In the genomic region with DNA sequence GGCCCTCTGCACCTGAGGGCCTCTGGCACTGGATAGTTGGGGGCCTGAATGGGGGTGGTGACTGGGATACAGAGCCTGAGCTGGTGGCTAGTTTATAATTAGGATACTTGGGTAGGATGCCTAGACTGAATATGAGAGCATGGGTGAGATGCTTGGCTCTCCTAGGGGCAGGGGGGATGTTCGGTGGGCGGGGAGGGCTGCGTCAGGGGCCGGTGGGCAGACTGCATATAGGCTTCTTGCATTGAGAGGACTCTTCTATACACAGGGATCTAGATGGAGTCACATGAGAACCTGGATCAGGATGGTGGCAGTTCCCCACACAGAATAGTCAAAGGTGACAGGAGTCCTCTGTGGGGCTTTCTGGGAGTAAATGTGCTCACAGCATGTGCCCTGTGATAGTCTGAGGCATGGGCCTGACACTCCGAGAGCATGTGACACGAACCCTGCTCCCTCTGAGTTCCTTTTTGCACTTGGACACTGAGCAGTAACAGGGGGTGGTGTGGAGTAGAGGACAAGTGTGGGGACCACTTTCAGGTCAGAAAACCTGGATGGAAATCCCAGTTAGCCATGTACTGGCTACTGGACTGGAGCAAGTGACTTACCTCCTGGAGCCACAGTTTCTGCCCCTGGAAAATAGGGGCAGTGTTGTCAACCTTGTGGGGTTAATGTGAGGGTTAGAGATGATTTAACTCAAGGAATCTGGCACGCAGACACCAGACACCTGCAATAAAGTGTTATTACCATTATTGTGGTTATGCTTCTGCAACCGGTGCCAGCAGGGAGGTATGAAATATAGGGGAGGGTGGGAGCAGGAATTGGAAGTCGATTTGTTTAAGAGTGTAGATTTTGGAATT, we compare ENCODE assay signal across 1 cellular context.
TF ChIP-seq lines count a peak whose summit lies in the region.

No MANE protein-coding gene starts in this region.

TF ChIP-seq in HepG2, 621 proteins besides CTCF, POLR2A, EP300 and RAD21:
- no peak for TF ChIP-seq ZNF775 (CRISPR knock-in tag; IDR thresholded peaks at IDR 0.05; ENCODE audit: borderline replicate concordance)
- TF ChIP-seq, protein P1, sequence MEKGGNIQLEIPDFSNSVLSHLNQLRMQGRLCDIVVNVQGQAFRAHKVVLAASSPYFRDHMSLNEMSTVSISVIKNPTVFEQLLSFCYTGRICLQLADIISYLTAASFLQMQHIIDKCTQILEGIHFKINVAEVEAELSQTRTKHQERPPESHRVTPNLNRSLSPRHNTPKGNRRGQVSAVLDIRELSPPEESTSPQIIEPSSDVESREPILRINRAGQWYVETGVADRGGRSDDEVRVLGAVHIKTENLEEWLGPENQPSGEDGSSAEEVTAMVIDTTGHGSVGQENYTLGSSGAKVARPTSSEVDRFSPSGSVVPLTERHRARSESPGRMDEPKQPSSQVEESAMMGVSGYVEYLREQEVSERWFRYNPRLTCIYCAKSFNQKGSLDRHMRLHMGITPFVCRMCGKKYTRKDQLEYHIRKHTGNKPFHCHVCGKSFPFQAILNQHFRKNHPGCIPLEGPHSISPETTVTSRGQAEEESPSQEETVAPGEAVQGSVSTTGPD (CRISPR knock-in tag; IDR thresholded peaks at IDR 0.05): no peak
- no peak for TF ChIP-seq ZSCAN29 (CRISPR knock-in tag; conservative IDR thresholded peaks at IDR 0.05)
- TF ChIP-seq, protein P2, sequence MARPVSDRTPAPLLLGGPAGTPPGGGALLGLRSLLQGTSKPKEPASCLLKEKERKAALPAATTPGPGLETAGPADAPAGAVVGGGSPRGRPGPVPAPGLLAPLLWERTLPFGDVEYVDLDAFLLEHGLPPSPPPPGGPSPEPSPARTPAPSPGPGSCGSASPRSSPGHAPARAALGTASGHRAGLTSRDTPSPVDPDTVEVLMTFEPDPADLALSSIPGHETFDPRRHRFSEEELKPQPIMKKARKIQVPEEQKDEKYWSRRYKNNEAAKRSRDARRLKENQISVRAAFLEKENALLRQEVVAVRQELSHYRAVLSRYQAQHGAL (CRISPR knock-in tag; IDR thresholded peaks at IDR 0.05; ENCODE audit: not compliant biosample characterization): no peak
- TF ChIP-seq, protein P3, sequence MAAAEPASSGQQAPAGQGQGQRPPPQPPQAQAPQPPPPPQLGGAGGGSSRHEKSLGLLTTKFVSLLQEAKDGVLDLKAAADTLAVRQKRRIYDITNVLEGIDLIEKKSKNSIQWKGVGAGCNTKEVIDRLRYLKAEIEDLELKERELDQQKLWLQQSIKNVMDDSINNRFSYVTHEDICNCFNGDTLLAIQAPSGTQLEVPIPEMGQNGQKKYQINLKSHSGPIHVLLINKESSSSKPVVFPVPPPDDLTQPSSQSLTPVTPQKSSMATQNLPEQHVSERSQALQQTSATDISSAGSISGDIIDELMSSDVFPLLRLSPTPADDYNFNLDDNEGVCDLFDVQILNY (CRISPR knock-in tag; conservative IDR thresholded peaks at IDR 0.05): no peak
- no peak for TF ChIP-seq KAT8 (CRISPR knock-in tag; IDR thresholded peaks at IDR 0.05)
- TF ChIP-seq NONO (IDR thresholded peaks at IDR 0.05): no peak
- TF ChIP-seq NONO (CRISPR knock-in tag; conservative IDR thresholded peaks at IDR 0.05): no peak
- TF ChIP-seq YEATS4 (CRISPR knock-in tag; IDR thresholded peaks at IDR 0.05; ENCODE audit: borderline replicate concordance): no peak
- no peak for TF ChIP-seq KLF13 (CRISPR knock-in tag; IDR thresholded peaks at IDR 0.05)
- no peak for TF ChIP-seq MIER2 (CRISPR knock-in tag; IDR thresholded peaks at IDR 0.05)
- TF ChIP-seq ZNF557 (CRISPR knock-in tag; IDR thresholded peaks at IDR 0.05): no peak
